ENCODE assay signal across 8 cellular contexts in genomic region chr13:100674848-100675659, GRCh38. TPM values are rescaled to one million over a fixed set of nuclear protein-coding genes. Genes with fewer than 3 reads are reported as not detected.
DNase-seq lines count a peak whose midpoint lies in the region; ATAC-seq and TF ChIP-seq lines count a peak whose summit lies in the region.

No MANE protein-coding gene starts in this region.

- peak overlapping the region; percentile 82 for H3K27ac ChIP-seq in upper lobe of right lung

- TF ChIP-seq CTCF in GM13976 (IDR thresholded peaks at IDR 0.05; ENCODE audit: borderline replicate concordance, control extremely low read depth, extremely low read depth, insufficient read depth, missing control alignments): peak; percentile 52
- TF ChIP-seq CTCF in upper lobe of right lung (IDR thresholded peaks at IDR 0.05): peak; percentile 25

- intact Hi-C loops in left cardiac atrium (cut with DNase I) (no loop called here), posterior vena cava (cut with DNase I) (no loop called here), upper lobe of right lung (cut with DNase I) (no loop called here)

- no peaks in the 10 kb centered on the region for H3K27me3 ChIP-seq in upper lobe of right lung

- H3K36me3 ChIP-seq in upper lobe of right lung: no peaks in the 10 kb centered on the region

- ATAC-seq in HG02852 (IDR thresholded peaks at IDR 0.05; ENCODE audit: unreplicated experiment) (peak; percentile 95), left cardiac atrium (peak; percentile 98), upper lobe of right lung (peak; percentile 98)

- H3K4me1 ChIP-seq in upper lobe of right lung: peaks cover 11% of the 10 kb centered on the region

- H3K9me3 ChIP-seq in upper lobe of right lung: no peaks in the 10 kb centered on the region

- DNase-seq in GM13976 (ENCODE audit: low spot score): peak; percentile 99
- peak; percentile 95 for DNase-seq in NCI-H1436 (lab: John Stamatoyannopoulos, UW)
- DNase-seq in T follicular helper cell (ENCODE audit: low read depth): peak; percentile 100
- DNase-seq in amniotic epithelial cell (ENCODE audit: low read depth): peak; percentile 96
- DNase-seq in left cardiac atrium: peak; percentile 99
- peak; percentile 100 for DNase-seq in posterior vena cava (ENCODE audit: low spot score)
- DNase-seq in upper lobe of right lung: peak; percentile 100

- H3K4me3 ChIP-seq in upper lobe of right lung: peak overlapping the region; percentile 75

- in situ Hi-C loops in GM13976 (cut with MboI; ENCODE audit: low sequenced_read_pairs, unreplicated experiment): no loop called here

RNA-seq across cellular contexts. Expression of gene TMTC4, which starts 0.5 kb away (rescaled TPM):
- total RNA-seq in left cardiac atrium (1 to 10 TPM; 7.8 to 9.7 TPM), posterior vena cava (1 to 10 TPM; 8.2 to 9.7 TPM), upper lobe of right lung (17.5 TPM)

Comparison
In these comparisons a context has a peak if more than half of its experiments do, and no peak if none do; other contexts are left out.
1. Peak in every context shown above with its lines: DNase-seq, ATAC-seq, H3K4me3 ChIP-seq and H3K27ac ChIP-seq.